Comparison of ENCODE assay signal across 18 cellular contexts in the genomic region with DNA sequence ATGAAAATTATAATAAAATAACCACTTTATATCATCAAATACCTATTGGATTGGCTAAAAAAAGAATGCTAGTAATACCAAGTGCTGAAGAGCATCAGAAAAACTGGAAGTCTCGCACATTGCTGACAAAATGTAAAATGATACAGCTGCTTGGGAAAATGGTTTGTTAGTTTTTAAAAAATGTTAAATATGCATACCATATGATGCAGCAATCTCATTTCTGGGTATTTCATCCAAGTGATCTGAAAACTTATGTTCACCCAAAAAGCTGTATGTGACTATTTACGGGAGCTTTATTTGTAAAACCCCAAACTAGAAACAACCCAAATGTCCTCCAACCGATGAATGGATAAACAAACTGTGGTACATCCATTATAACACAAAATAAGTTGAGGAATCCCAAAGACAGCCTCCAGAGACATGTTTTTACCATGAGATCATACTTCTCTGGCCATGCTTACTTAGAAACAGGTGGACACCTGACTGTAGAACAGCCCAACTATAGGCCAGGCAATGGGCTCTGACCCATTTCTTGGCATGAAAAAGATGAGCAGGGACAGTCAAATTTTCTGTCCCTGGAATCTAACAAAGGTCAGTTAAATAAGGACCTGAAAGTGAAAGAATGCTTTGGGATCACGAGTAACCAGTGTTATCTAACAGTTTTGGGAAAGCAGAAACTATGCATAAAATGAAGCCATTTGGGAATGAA.
"Had no signal": no experiment of that assay in that cellular context is flagged by ENCODE, and none has a peak within 500 bp of the region (broad histone marks: within the 10 kb centered on the region; RNA-seq: fewer than 3 reads in every experiment).

No MANE protein-coding gene starts in this region.

- H3K27ac ChIP-seq: ascending aorta, coronary artery, epithelial cell of prostate, heart left ventricle, left ventricle myocardium inferior, ovary, upper lobe of right lung had no signal

- DNase-seq: activated CD8-positive, alpha-beta memory T cell treated with anti-CD3 and anti-CD28 coated beads, Interleukin-2, amount 10 ng/mL, durations not matched to agents 7 days and 5 days; activated gamma-delta T cell treated with Interleukin-2 at 50 U/mL for 16 hours; activated naive CD8-positive, alpha-beta T cell treated with anti-CD3 and anti-CD28 coated beads for 36 hours; activated T-cell treated with anti-CD3 and anti-CD28 coated beads, Interleukin-2, amount 50 U/mL, for 24 hours; effector CD8-positive, alpha-beta T cell; foreskin melanocyte; heart left ventricle; islet precursor cell; left ventricle myocardium inferior; ovary; stimulated activated CD4-positive, alpha-beta T cell treated with anti-CD3 and anti-CD28 coated beads, Interleukin-4, amount 100 ng/mL, for 1 hour; stimulated activated CD8-positive, alpha-beta memory T cell treated with anti-CD3 and anti-CD28 coated beads, Interleukin-4, amount 100 ng/mL, for 48 hours; upper lobe of right lung had no signal

- H3K4me3 ChIP-seq: ascending aorta, coronary artery, heart left ventricle, left ventricle myocardium inferior, ovary, upper lobe of right lung had no signal

- H3K27ac Mint-ChIP-seq: activated CD8-positive, alpha-beta memory T cell treated with anti-CD3 and anti-CD28 coated beads, Interleukin-2, amount 10 ng/mL, durations not matched to agents 7 days and 5 days; activated naive CD8-positive, alpha-beta T cell treated with anti-CD3 and anti-CD28 coated beads for 36 hours; activated T-cell treated with anti-CD3 and anti-CD28 coated beads, Interleukin-2, amount 50 U/mL, for 24 hours; stimulated activated naive CD8-positive, alpha-beta T cell treated with anti-CD3 and anti-CD28 coated beads, Interleukin-15, Interleukin-2, amounts not matched to agents 100 ng/mL and 50 ng/mL, for 24 hours had no signal

- H3K4me3 Mint-ChIP-seq: activated CD8-positive, alpha-beta memory T cell treated with anti-CD3 and anti-CD28 coated beads, Interleukin-2, amount 10 ng/mL, durations not matched to agents 7 days and 5 days; activated naive CD8-positive, alpha-beta T cell treated with anti-CD3 and anti-CD28 coated beads for 36 hours; activated T-cell treated with anti-CD3 and anti-CD28 coated beads, Interleukin-2, amount 50 U/mL, for 24 hours; stimulated activated naive CD8-positive, alpha-beta T cell treated with anti-CD3 and anti-CD28 coated beads, Interleukin-15, Interleukin-2, amounts not matched to agents 100 ng/mL and 50 ng/mL, for 24 hours had no signal

- H3K4me1 Mint-ChIP-seq: activated CD8-positive, alpha-beta memory T cell treated with anti-CD3 and anti-CD28 coated beads, Interleukin-2, amount 10 ng/mL, durations not matched to agents 7 days and 5 days; activated naive CD8-positive, alpha-beta T cell treated with anti-CD3 and anti-CD28 coated beads for 36 hours had no signal

- H3K27me3 ChIP-seq: ascending aorta, heart left ventricle, ovary, upper lobe of right lung had no signal

- H3K36me3 Mint-ChIP-seq: activated CD8-positive, alpha-beta memory T cell treated with anti-CD3 and anti-CD28 coated beads, Interleukin-2, amount 10 ng/mL, durations not matched to agents 7 days and 5 days; activated naive CD8-positive, alpha-beta T cell treated with anti-CD3 and anti-CD28 coated beads for 36 hours had no signal

- H3K9me3 Mint-ChIP-seq: activated naive CD8-positive, alpha-beta T cell treated with anti-CD3 and anti-CD28 coated beads for 36 hours; activated T-cell treated with anti-CD3 and anti-CD28 coated beads, Interleukin-2, amount 50 U/mL, for 24 hours; stimulated activated naive CD8-positive, alpha-beta T cell treated with anti-CD3 and anti-CD28 coated beads, Interleukin-15, Interleukin-2, amounts not matched to agents 100 ng/mL and 50 ng/mL, for 24 hours had no signal

- H3K4me1 ChIP-seq: ascending aorta, heart left ventricle, left ventricle myocardium inferior, upper lobe of right lung had no signal

- H3K27me3 Mint-ChIP-seq: activated CD8-positive, alpha-beta memory T cell treated with anti-CD3 and anti-CD28 coated beads, Interleukin-2, amount 10 ng/mL, durations not matched to agents 7 days and 5 days; activated naive CD8-positive, alpha-beta T cell treated with anti-CD3 and anti-CD28 coated beads for 36 hours; stimulated activated naive CD8-positive, alpha-beta T cell treated with anti-CD3 and anti-CD28 coated beads, Interleukin-15, Interleukin-2, amounts not matched to agents 100 ng/mL and 50 ng/mL, for 24 hours had no signal

- H3K36me3 ChIP-seq: ascending aorta, heart left ventricle, left ventricle myocardium inferior, ovary, upper lobe of right lung had no signal

- ATAC-seq: activated CD4-positive, CD25-positive, alpha-beta regulatory T cell treated with anti-CD3 and anti-CD28 coated beads, Interleukin-2, amount 50 U/mL, for 24 hours; activated CD8-positive, alpha-beta memory T cell treated with anti-CD3 and anti-CD28 coated beads, Interleukin-2, amount 10 ng/mL, durations not matched to agents 7 days and 5 days; heart left ventricle; upper lobe of right lung had no signal
